Comparison of ENCODE assay signal across 13 cellular contexts in genomic region chr6:132364675-132365074, GRCh38. TPM values are rescaled to one million over a fixed set of nuclear protein-coding genes. Genes with fewer than 3 reads are reported as not detected.
"Had no signal": no experiment of that assay in that cellular context is flagged by ENCODE, and none has a peak within 500 bp of the region (broad histone marks: within the 10 kb centered on the region; RNA-seq: fewer than 3 reads in every experiment).

No MANE protein-coding gene starts in this region.

- H3K9me3 ChIP-seq: mucosa of descending colon, neutrophil, suprapubic skin had no signal

- H3K36me3 Mint-ChIP-seq: naive thymus-derived CD8-positive, alpha-beta T cell had no signal

- H3K27ac ChIP-seq: epithelial cell of prostate, neutrophil, parathyroid adenoma, suprapubic skin had no signal

- DNase-seq: activated CD4-positive, CD25-positive, alpha-beta regulatory T cell treated with anti-CD3 and anti-CD28 coated beads, Interleukin-2, amount 50 U/mL, for 72 hours; activated naive CD4-positive, alpha-beta T cell; left colon; naive thymus-derived CD8-positive, alpha-beta T cell; T-helper 9 cell had no signal

- H3K9me3 Mint-ChIP-seq: naive thymus-derived CD8-positive, alpha-beta T cell; stimulated activated naive CD8-positive, alpha-beta T cell treated with anti-CD3 and anti-CD28 coated beads, Interleukin-15, Interleukin-2, amounts not matched to agents 100 ng/mL and 50 ng/mL, for 24 hours had no signal

- H3K4me1 ChIP-seq: parathyroid adenoma, suprapubic skin had no signal

- H3K27ac Mint-ChIP-seq: type B pancreatic cell had no signal

- H3K4me3 Mint-ChIP-seq: stimulated activated naive CD8-positive, alpha-beta T cell treated with anti-CD3 and anti-CD28 coated beads, Interleukin-15, Interleukin-2, amounts not matched to agents 100 ng/mL and 50 ng/mL, for 24 hours; type B pancreatic cell had no signal

- H3K36me3 ChIP-seq: neutrophil, suprapubic skin had no signal

- H3K27me3 ChIP-seq: neutrophil, suprapubic skin had no signal

- ATAC-seq: left colon; mucosa of descending colon; naive thymus-derived CD8-positive, alpha-beta T cell had no signal

- H3K4me3 ChIP-seq: mucosa of descending colon, skin epidermis, suprapubic skin had no signal

RNA-seq across cellular contexts. Expression of gene MOXD1, which starts 36.6 kb away (rescaled TPM):
- polyA plus RNA-seq: naive thymus-derived CD8-positive, alpha-beta T cell had no signal
